9 cellular contexts compared by ENCODE assay signal in genomic region chr2:239288951-239289481, GRCh38.
DNase-seq lines count a peak whose midpoint lies in the region; ATAC-seq, FAIRE-seq and TF ChIP-seq lines count a peak whose summit lies in the region.
"Had no signal": no experiment of that assay in that cellular context is flagged by ENCODE, and none has a peak within 500 bp of the region (broad histone marks: within the 10 kb centered on the region; RNA-seq: fewer than 3 reads in every experiment).

No MANE protein-coding gene starts in this region.

- H3K27me3 ChIP-seq in CD4-positive, alpha-beta T cell (ENCODE audit: control insufficient read depth, insufficient read depth, low read length), result no peaks in the 10 kb centered on the region
- H3K27me3 ChIP-seq in Loucy (ENCODE audit: insufficient read depth, low read length, poor library complexity, severe bottlenecking), result no peaks in the 10 kb centered on the region
- H3K27me3 ChIP-seq in WERI-Rb-1 (ENCODE audit: insufficient read depth, low read depth, severe bottlenecking), result no peaks in the 10 kb centered on the region

- H3K36me3 ChIP-seq in Loucy (ENCODE audit: insufficient read depth, low read length) (no peaks in the 10 kb centered on the region), WERI-Rb-1 (no peaks in the 10 kb centered on the region)

- no peak for TF ChIP-seq CTCF in CD4-positive, alpha-beta T cell (IDR thresholded peaks at IDR 0.05)
- TF ChIP-seq CTCF in Loucy (conservative IDR thresholded peaks at IDR 0.05; ENCODE audit: low read length) (no peak), WERI-Rb-1 (IDR thresholded peaks at IDR 0.05; ENCODE audit: low read depth, low read length) (no peak)

- H3F3A ChIP-seq in Loucy (ENCODE audit: low read depth), result no peaks in the 10 kb centered on the region

- DNase-seq in CD4-positive, alpha-beta T cell, result peak in 2 of 10 experiments; percentile 19 to 23
- DNase-seq in NCI-H1092 (lab: John Stamatoyannopoulos, UW), result no peak
- DNase-seq in NCI-H526 (lab: John Stamatoyannopoulos, UW), result no peak
- no peak for DNase-seq in WERI-Rb-1
- DNase-seq: naive B cell had no signal

- ATAC-seq in CD4-positive, alpha-beta T cell (ENCODE audit: poor library complexity), result peak; percentile 68
- peak; percentile 79 for ATAC-seq in GM21528 (IDR thresholded peaks at IDR 0.05; ENCODE audit: low FRiP score, unreplicated experiment)
- ATAC-seq in stimulated activated memory B cell treated with anti-CD40 and anti-IgM and Interleukin-4, amounts not matched to agents 10 μg/mL and 1 μg/mL and 100 μg/mL, for 72 hours, result peak; percentile 40

- no peaks in the 10 kb centered on the region for H3K9me3 ChIP-seq in CD4-positive, alpha-beta T cell (ENCODE audit: control insufficient read depth, low read length)
- H3K9me3 ChIP-seq in Loucy (ENCODE audit: insufficient read depth, low read depth, low read length), result no peaks in the 10 kb centered on the region
- H3K9me3 ChIP-seq in WERI-Rb-1 (ENCODE audit: severe bottlenecking), result no peaks in the 10 kb centered on the region

- peak overlapping the region; percentile 4 for H3K4me3 ChIP-seq in Loucy (ENCODE audit: low read length, poor library complexity, severe bottlenecking)
- no peak overlapping the region for H3K4me3 ChIP-seq in WERI-Rb-1 (ENCODE audit: low read depth, low read length)

- H3K4me3 Mint-ChIP-seq in CD4-positive, alpha-beta T cell, result peak overlapping the region; percentile 82
- H3K4me3 Mint-ChIP-seq in stimulated activated memory B cell treated with anti-CD40 and anti-IgM and Interleukin-4, amounts not matched to agents 10 μg/mL and 1 μg/mL and 100 μg/mL, for 72 hours, result no peak overlapping the region

- no peak overlapping the region for H2AFZ ChIP-seq in Loucy (ENCODE audit: low read length)

- peak overlapping the region; percentile 73 for H3K27ac ChIP-seq in CD4-positive, alpha-beta T cell (ENCODE audit: low read depth, low read length)
- no peak overlapping the region for H3K27ac ChIP-seq in WERI-Rb-1

- CTCF ChIA-PET in CD4-positive, alpha-beta T cell (lab: Charles Lee), result interaction anchor here (1.3 to 4.2 kb wide), 5 partner anchors 9 to 33 kb away, joined by 3 to 16 read pairs (median 6); no protein-coding TSS in a partner anchor

- H3K4me2 ChIP-seq in Loucy (ENCODE audit: low read depth, low read length, poor library complexity, severe bottlenecking), result peak overlapping the region; percentile 43

- H3K9ac ChIP-seq in Loucy (ENCODE audit: low read depth, low read length, poor library complexity, severe bottlenecking), result peak overlapping the region; percentile 47

- H3K9me2 ChIP-seq in Loucy (replicated peaks; ENCODE audit: low read depth, low read length), result no peaks in the 10 kb centered on the region

- H3K36me3 Mint-ChIP-seq in CD4-positive, alpha-beta T cell (ENCODE audit: low read depth), result peaks cover 7% of the 10 kb centered on the region
- H3K36me3 Mint-ChIP-seq in stimulated activated memory B cell treated with anti-CD40 and anti-IgM and Interleukin-4, amounts not matched to agents 10 μg/mL and 1 μg/mL and 100 μg/mL, for 72 hours, result no peaks in the 10 kb centered on the region

- H3K4me1 ChIP-seq in Loucy (ENCODE audit: insufficient read depth, low read length, poor library complexity, severe bottlenecking), result peaks cover 34% of the 10 kb centered on the region

- no peaks in the 10 kb centered on the region for H4K20me1 ChIP-seq in Loucy (ENCODE audit: insufficient read depth, low read length, poor library complexity, severe bottlenecking)

- POLR2A ChIA-PET in CD4-positive, alpha-beta T cell (lab: Charles Lee), result interaction anchor here (0.7 to 4.6 kb wide), 10 partner anchors 8 to 112 kb away, joined by 3 to 37 read pairs (median 3); partner anchors contain the start of gene HDAC4

- FAIRE-seq in endometrium (lab: Jason Lieb, UNC), result peak; percentile 67

- H3K27ac Mint-ChIP-seq in CD4-positive, alpha-beta T cell, result peak overlapping the region; percentile 95
- peak overlapping the region; percentile 70 for H3K27ac Mint-ChIP-seq in stimulated activated memory B cell treated with anti-CD40 and anti-IgM and Interleukin-4, amounts not matched to agents 10 μg/mL and 1 μg/mL and 100 μg/mL, for 72 hours

- H3K9me3 Mint-ChIP-seq in CD4-positive, alpha-beta T cell, result no peaks in the 10 kb centered on the region
- H3K9me3 Mint-ChIP-seq in stimulated activated memory B cell treated with anti-CD40 and anti-IgM and Interleukin-4, amounts not matched to agents 10 μg/mL and 1 μg/mL and 100 μg/mL, for 72 hours, result no peaks in the 10 kb centered on the region
- H3K9me3 Mint-ChIP-seq: naive B cell had no signal

- no peaks in the 10 kb centered on the region for H3K27me3 Mint-ChIP-seq in CD4-positive, alpha-beta T cell
- H3K27me3 Mint-ChIP-seq in stimulated activated memory B cell treated with anti-CD40 and anti-IgM and Interleukin-4, amounts not matched to agents 10 μg/mL and 1 μg/mL and 100 μg/mL, for 72 hours, result peaks cover 22% of the 10 kb centered on the region

- H3K79me2 ChIP-seq in Loucy (ENCODE audit: insufficient read depth, low read length), result peaks cover 49% of the 10 kb centered on the region; the same call in 1 of the 2 replicates

- H3K4me1 Mint-ChIP-seq in CD4-positive, alpha-beta T cell (ENCODE audit: low read depth), result peaks cover 75% of the 10 kb centered on the region
- peaks cover 83% of the 10 kb centered on the region for H3K4me1 Mint-ChIP-seq in stimulated activated memory B cell treated with anti-CD40 and anti-IgM and Interleukin-4, amounts not matched to agents 10 μg/mL and 1 μg/mL and 100 μg/mL, for 72 hours

- intact Hi-C loops in CD4-positive, alpha-beta T cell (cut with DNase I, micrococcal nuclease), result loop anchor here (1.0 to 5.0 kb wide), 6 partner anchors 9 to 93 kb away; no protein-coding TSS in a partner anchor
